ENCODE assay signal across 14 cellular contexts in the genomic region with DNA sequence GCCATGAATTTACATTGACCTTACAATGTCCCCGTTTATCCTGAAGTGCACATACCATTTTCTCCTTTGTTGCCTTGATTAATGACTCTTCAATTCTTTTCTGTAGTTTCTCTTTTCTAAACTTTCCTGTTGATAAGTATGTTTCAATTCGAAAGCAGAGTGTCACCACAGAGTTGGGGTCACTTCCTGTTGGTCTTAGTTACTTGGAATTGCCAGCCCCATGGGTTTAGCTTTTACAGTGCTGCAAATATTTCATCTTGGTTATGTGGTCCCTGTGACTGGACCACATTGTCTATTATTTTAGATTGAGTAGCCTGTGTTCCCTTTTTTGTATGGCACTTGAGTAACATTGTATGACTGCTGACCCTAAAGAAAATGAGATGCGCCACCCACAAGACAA.
A peak's percentile ranks its signal among the peaks of the same experiment; 100 is the strongest.
DNase-seq lines count a peak whose midpoint lies in the region; ATAC-seq and TF ChIP-seq lines count a peak whose summit lies in the region.
"Had no signal": no experiment of that assay in that cellular context is flagged by ENCODE, and none has a peak within 500 bp of the region (broad histone marks: within the 10 kb centered on the region; RNA-seq: fewer than 3 reads in every experiment).

No MANE protein-coding gene starts in this region.

- no peaks in the 10 kb centered on the region for H3K27me3 ChIP-seq in BE2C
- H3K27me3 ChIP-seq: uterus had no signal

- H3K27ac Mint-ChIP-seq in activated T-helper 17 cell treated with anti-CD3 and anti-CD28 coated beads, Interleukin-2, amount 50 U/mL, for 72 hours, result no peak overlapping the region
- H3K27ac Mint-ChIP-seq: activated CD4-positive, alpha-beta memory T cell treated with anti-CD3 and anti-CD28 coated beads for 36 hours; activated naive CD4-positive, alpha-beta T cell treated with anti-CD3 and anti-CD28 coated beads, Interleukin-2, amount 50 U/mL, for 24 hours; dendritic cell treated with granulocyte-macrophage colony-stimulating factor and Interleukin-4, amounts not matched to agents 40 ng/mL and 50 ng/mL, for 4 days had no signal

- H3K9me3 Mint-ChIP-seq in activated T-helper 17 cell treated with anti-CD3 and anti-CD28 coated beads, Interleukin-2, amount 50 U/mL, for 72 hours, result peaks cover 9% of the 10 kb centered on the region

- no peaks in the 10 kb centered on the region for H3K9me3 ChIP-seq in BE2C
- H3K9me3 ChIP-seq: left ventricle myocardium inferior, uterus had no signal

- no peaks in the 10 kb centered on the region for H3K27me3 Mint-ChIP-seq in activated T-helper 17 cell treated with anti-CD3 and anti-CD28 coated beads, Interleukin-2, amount 50 U/mL, for 72 hours
- H3K27me3 Mint-ChIP-seq: activated CD4-positive, alpha-beta memory T cell treated with anti-CD3 and anti-CD28 coated beads for 36 hours; activated naive CD4-positive, alpha-beta T cell treated with anti-CD3 and anti-CD28 coated beads, Interleukin-2, amount 50 U/mL, for 24 hours; dendritic cell treated with granulocyte-macrophage colony-stimulating factor and Interleukin-4, amounts not matched to agents 40 ng/mL and 50 ng/mL, for 4 days had no signal

- no peaks in the 10 kb centered on the region for H3K4me1 ChIP-seq in BE2C
- H3K4me1 ChIP-seq: left ventricle myocardium inferior, uterus had no signal

- ATAC-seq in GM18858 (IDR thresholded peaks at IDR 0.05; ENCODE audit: unreplicated experiment) (peak; percentile 76), HG02571 (IDR thresholded peaks at IDR 0.05; ENCODE audit: unreplicated experiment) (peak; percentile 57), HG03378 (IDR thresholded peaks at IDR 0.05; ENCODE audit: unreplicated experiment) (peak; percentile 85)
- ATAC-seq in activated T-helper 17 cell treated with anti-CD3 and anti-CD28 coated beads, Interleukin-2, amount 50 U/mL, for 72 hours (replicated peaks), result no peak

- no peaks in the 10 kb centered on the region for H3K4me1 Mint-ChIP-seq in activated T-helper 17 cell treated with anti-CD3 and anti-CD28 coated beads, Interleukin-2, amount 50 U/mL, for 72 hours
- H3K4me1 Mint-ChIP-seq: activated naive CD4-positive, alpha-beta T cell treated with anti-CD3 and anti-CD28 coated beads, Interleukin-2, amount 50 U/mL, for 24 hours had no signal

- TF ChIP-seq CTCF in BE2C (IDR thresholded peaks at IDR 0.05; ENCODE audit: low read depth, low read length), result no peak

- H3K36me3 Mint-ChIP-seq in activated T-helper 17 cell treated with anti-CD3 and anti-CD28 coated beads, Interleukin-2, amount 50 U/mL, for 72 hours (ENCODE audit: low read depth), result no peaks in the 10 kb centered on the region
- H3K36me3 Mint-ChIP-seq: activated CD4-positive, alpha-beta memory T cell treated with anti-CD3 and anti-CD28 coated beads for 36 hours; activated naive CD4-positive, alpha-beta T cell treated with anti-CD3 and anti-CD28 coated beads, Interleukin-2, amount 50 U/mL, for 24 hours had no signal

- DNase-seq in left kidney (ENCODE audit: low read depth, low spot score), result peak; percentile 17
- DNase-seq in SHP77 (lab: John Stamatoyannopoulos, UW), result no peak
- DNase-seq in HPDE6-E6E7 (ENCODE audit: extremely low spot score), result no peak
- no peak for DNase-seq in BE2C
- DNase-seq: activated CD4-positive, alpha-beta memory T cell treated with anti-CD3 and anti-CD28 coated beads for 36 hours; HCEC 1CT; left ventricle myocardium inferior; uterus had no signal

- H3K4me3 ChIP-seq in BE2C (ENCODE audit: low read depth, low read length), result no peak overlapping the region
- H3K4me3 ChIP-seq: left ventricle myocardium inferior, uterus had no signal

- H3K36me3 ChIP-seq in BE2C, result no peaks in the 10 kb centered on the region
- H3K36me3 ChIP-seq: left ventricle myocardium inferior, uterus had no signal

- no peak overlapping the region for H3K4me3 Mint-ChIP-seq in activated T-helper 17 cell treated with anti-CD3 and anti-CD28 coated beads, Interleukin-2, amount 50 U/mL, for 72 hours
- H3K4me3 Mint-ChIP-seq: activated CD4-positive, alpha-beta memory T cell treated with anti-CD3 and anti-CD28 coated beads for 36 hours; activated naive CD4-positive, alpha-beta T cell treated with anti-CD3 and anti-CD28 coated beads, Interleukin-2, amount 50 U/mL, for 24 hours; dendritic cell treated with granulocyte-macrophage colony-stimulating factor and Interleukin-4, amounts not matched to agents 40 ng/mL and 50 ng/mL, for 4 days had no signal
